Comparison of ENCODE assay signal across 8 cellular contexts in genomic region chr14:69316449-69317391, GRCh38. TPM values are rescaled to one million over a fixed set of nuclear protein-coding genes. Genes with fewer than 3 reads are reported as not detected.
DNase-seq lines count a peak whose midpoint lies in the region; ATAC-seq and TF ChIP-seq lines count a peak whose summit lies in the region.

No MANE protein-coding gene starts in this region.

- POLR2A ChIA-PET in HEK293 (lab: Yijun Ruan, JAX): no interaction called here

- H3K27me3 Mint-ChIP-seq in T-helper 17 cell: peaks cover 6% of the 10 kb centered on the region

- H3K36me3 ChIP-seq in HEK293 (ENCODE audit: control insufficient read depth in 2 of 2, insufficient read depth in 1 of 2, low read length in 2 of 2) (no peaks in the 10 kb centered on the region), adrenal gland (replicated peaks in 1 of 2) (no peaks in the 10 kb centered on the region)

- no peak for TF ChIP-seq CTCF in HEK293 (tag by site-specific recombination; IDR thresholded peaks at IDR 0.05)
- no peak for TF ChIP-seq CTCF in adrenal gland (IDR thresholded peaks at IDR 0.05)

- H3K4me3 ChIP-seq in HEK293 (ENCODE audit: low read depth, low read length): no peak overlapping the region
- H3K4me3 ChIP-seq in adrenal gland: no peak overlapping the region

- H3K4me3 Mint-ChIP-seq in T-helper 17 cell: no peak overlapping the region

- ATAC-seq in left ventricle myocardium superior: peak; percentile 93
- ATAC-seq in GM21526 (IDR thresholded peaks at IDR 0.05; ENCODE audit: low FRiP score, unreplicated experiment): no peak
- no peak for ATAC-seq in T-helper 17 cell
- ATAC-seq in HG03571 (IDR thresholded peaks at IDR 0.05; ENCODE audit: unreplicated experiment): no peak
- no peak for ATAC-seq in GM19395 (IDR thresholded peaks at IDR 0.05; ENCODE audit: unreplicated experiment)

- H3K27ac ChIP-seq in HEK293 (ENCODE audit: extremely low read depth, low read depth, low read length) (no peak overlapping the region), adrenal gland (peak overlapping the region in 1 of 5 donors; percentile 32)

- H3K27me3 ChIP-seq in adrenal gland: no peaks in the 10 kb centered on the region

- DNase-seq in adrenal gland (peak in 6 of 7 donors; percentile 33 to 77 (median 60)), left ventricle myocardium superior (peak; percentile 57), stromal cell of bone marrow (ENCODE audit: low read depth) (peak; percentile 99), T-helper 17 cell (no peak)

- CTCF ChIA-PET in HEK293 (lab: Yijun Ruan, JAX): interaction anchor here (0.9 kb wide), 1 partner anchor 12 kb away, joined by 3 read pairs; no protein-coding TSS in a partner anchor

- intact Hi-C loops in adrenal gland (cut with DNase I): no loop called here
- intact Hi-C loops in left ventricle myocardium superior (cut with micrococcal nuclease): no loop called here

- TF ChIP-seq POLR2A in adrenal gland (IDR thresholded peaks at IDR 0.05): no peak

- H3K4me1 ChIP-seq in HEK293 (ENCODE audit: control insufficient read depth, insufficient read depth, low read length) (no peaks in the 10 kb centered on the region), adrenal gland (replicated peaks in 1 of 2) (peaks cover 0 to 25% of the 10 kb centered on the region in 2 donors)

- H3K9me3 ChIP-seq in HEK293 (ENCODE audit: control insufficient read depth, insufficient read depth, low read depth, low read length) (no peaks in the 10 kb centered on the region), adrenal gland (replicated peaks in 1 of 3) (no peaks in the 10 kb centered on the region), T-helper 17 cell (ENCODE audit: control insufficient read depth, low read length, poor library complexity, severe bottlenecking) (no peaks in the 10 kb centered on the region)

- H3K4me1 Mint-ChIP-seq in T-helper 17 cell: no peaks in the 10 kb centered on the region

- WGBS in adrenal gland, 4 donors: 71 to 83% (median 76%) methylated on average over 6 to 7 of the region's 7 CpGs

- H3K27ac Mint-ChIP-seq in T-helper 17 cell: no peak overlapping the region

- H3K36me3 Mint-ChIP-seq in T-helper 17 cell (ENCODE audit: low read depth): no peaks in the 10 kb centered on the region

TF ChIP-seq in HEK293, 187 proteins besides CTCF, POLR2A, EP300 and RAD21:
- TF ChIP-seq SCRT2 (tag by site-specific recombination; IDR thresholded peaks at IDR 0.05) (peak; percentile 80), ZNF112 (tag by site-specific recombination; IDR thresholded peaks at IDR 0.05) (no peak), ZNF677 (tag by site-specific recombination; IDR thresholded peaks at IDR 0.05) (no peak), KLF16 (tag by site-specific recombination; IDR thresholded peaks at IDR 0.05) (no peak), ZNF660 (tag by site-specific recombination; IDR thresholded peaks at IDR 0.05) (no peak)
- TF ChIP-seq, protein P1, sequence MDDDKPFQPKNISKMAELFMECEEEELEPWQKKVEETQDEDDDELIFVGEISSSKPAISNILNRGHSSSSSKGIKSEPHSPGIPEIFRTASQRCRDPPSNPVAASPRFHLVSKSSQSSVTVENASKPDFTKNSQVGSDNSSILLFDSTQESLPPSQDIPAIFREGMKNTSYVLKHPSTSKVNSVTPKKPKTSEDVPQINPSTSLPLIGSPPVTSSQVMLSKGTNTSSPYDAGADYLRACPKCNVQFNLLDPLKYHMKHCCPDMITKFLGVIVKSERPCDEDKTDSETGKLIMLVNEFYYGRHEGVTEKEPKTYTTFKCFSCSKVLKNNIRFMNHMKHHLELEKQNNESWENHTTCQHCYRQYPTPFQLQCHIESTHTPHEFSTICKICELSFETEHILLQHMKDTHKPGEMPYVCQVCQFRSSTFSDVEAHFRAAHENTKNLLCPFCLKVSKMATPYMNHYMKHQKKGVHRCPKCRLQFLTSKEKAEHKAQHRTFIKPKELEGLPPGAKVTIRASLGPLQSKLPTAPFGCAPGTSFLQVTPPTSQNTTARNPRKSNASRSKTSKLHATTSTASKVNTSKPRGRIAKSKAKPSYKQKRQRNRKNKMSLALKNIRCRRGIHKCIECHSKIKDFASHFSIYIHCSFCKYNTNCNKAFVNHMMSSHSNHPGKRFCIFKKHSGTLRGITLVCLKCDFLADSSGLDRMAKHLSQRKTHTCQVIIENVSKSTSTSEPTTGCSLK (tag by site-specific recombination; IDR thresholded peaks at IDR 0.05): no peak

RNA-seq across cellular contexts. Expression of gene GALNT16, which starts 56.8 kb away (rescaled TPM):
- total RNA-seq in adrenal gland: 10 to 100 TPM; 10.9 to 38.1 (median 23.4) TPM
- 10 to 100 TPM in 1 of 3 donors, 1 to 10 TPM in 2; 7.7 to 16.3 (median 8.4) TPM for polyA plus RNA-seq in adrenal gland
- 101 TPM for total RNA-seq in left ventricle myocardium superior
- under 1 TPM; 0.05 TPM for total RNA-seq in T-helper 17 cell

Comparison
In these comparisons a context has a peak if more than half of its experiments do, and no peak if none do; other contexts are left out.
1. DNase-seq: peak in adrenal gland (6 of 7), left ventricle myocardium superior (single experiment) and stromal cell of bone marrow (single experiment); none in T-helper 17 cell (0 of 3).
2. RNA of gene GALNT16, which starts 56.8 kb away (total RNA-seq): 101 TPM in left ventricle myocardium superior (single experiment) and 10.9 to 38.1 TPM in adrenal gland; 0.05 TPM in T-helper 17 cell; every median in the first group is over 10 times any median in the second.